In the genomic region with DNA sequence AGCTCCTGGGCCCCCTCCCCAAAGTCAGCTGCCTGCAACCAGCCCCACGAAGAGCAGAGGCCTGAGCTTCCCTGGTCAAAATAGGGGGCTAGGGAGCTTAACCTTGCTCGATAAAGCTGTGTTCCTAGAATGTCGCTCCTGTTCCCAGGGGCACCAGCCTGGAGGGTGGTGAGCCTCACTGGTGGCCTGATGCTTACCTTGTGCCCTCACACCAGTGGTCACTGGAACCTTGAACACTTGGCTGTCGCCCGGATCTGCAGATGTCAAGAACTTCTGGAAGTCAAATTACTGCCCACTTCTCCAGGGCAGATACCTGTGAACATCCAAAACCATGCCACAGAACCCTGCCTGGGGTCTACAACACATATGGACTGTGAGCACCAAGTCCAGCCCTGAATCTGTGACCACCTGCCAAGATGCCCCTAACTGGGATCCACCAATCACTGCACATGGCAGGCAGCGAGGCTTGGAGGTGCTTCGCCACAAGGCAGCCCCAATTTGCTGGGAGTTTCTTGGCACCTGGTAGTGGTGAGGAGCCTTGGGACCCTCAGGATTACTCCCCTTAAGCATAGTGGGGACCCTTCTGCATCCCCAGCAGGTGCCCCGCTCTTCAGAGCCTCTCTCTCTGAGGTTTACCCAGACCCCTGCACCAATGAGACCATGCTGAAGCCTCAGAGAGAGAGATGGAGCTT, we compare ENCODE assay signal across 15 cellular contexts. TPM values are rescaled to one million over a fixed set of nuclear protein-coding genes. Genes with fewer than 3 reads are reported as not detected.
"Had no signal": no experiment of that assay in that cellular context is flagged by ENCODE, and none has a peak within 500 bp of the region (broad histone marks: within the 10 kb centered on the region; RNA-seq: fewer than 3 reads in every experiment).

No MANE protein-coding gene starts in this region.

- H3K36me3 Mint-ChIP-seq: activated naive CD8-positive, alpha-beta T cell; brain; stimulated activated memory B cell treated with anti-CD40 and anti-IgM and Interleukin-4, amounts not matched to agents 10 μg/mL and 1 μg/mL and 100 μg/mL, for 72 hours had no signal

- H3K4me1 Mint-ChIP-seq: brain, nephron progenitor cell had no signal

- ATAC-seq: effector memory CD8-positive, alpha-beta T cell; stimulated activated memory B cell treated with anti-CD40 and anti-IgM and Interleukin-4, amounts not matched to agents 10 μg/mL and 1 μg/mL and 100 μg/mL, for 72 hours had no signal

- H3K27ac Mint-ChIP-seq: activated B cell treated with CpG ODN at 0.5 μM for 24 hours; activated CD4-positive, alpha-beta T cell treated with anti-CD3 and anti-CD28 coated beads, Interleukin-2, amount 10 ng/mL, durations not matched to agents 7 days and 5 days; activated naive CD8-positive, alpha-beta T cell; brain; dendritic cell treated with granulocyte-macrophage colony-stimulating factor and Interleukin-4, amounts not matched to agents 40 ng/mL and 50 ng/mL, for 4 days; effector memory CD8-positive, alpha-beta T cell; nephron progenitor cell; stimulated activated memory B cell treated with anti-CD40 and anti-IgM and Interleukin-4, amounts not matched to agents 10 μg/mL and 1 μg/mL and 100 μg/mL, for 72 hours had no signal

- DNase-seq: activated B cell treated with CpG ODN at 0.5 μM for 24 hours; activated CD4-positive, alpha-beta T cell treated with anti-CD3 and anti-CD28 coated beads, Interleukin-2, amount 10 ng/mL, durations not matched to agents 7 days and 5 days; effector memory CD8-positive, alpha-beta T cell; mesendoderm; nephron progenitor cell; T-helper 2 cell had no signal

- H3K4me3 Mint-ChIP-seq: activated B cell treated with CpG ODN at 0.5 μM for 24 hours; activated CD4-positive, alpha-beta T cell treated with anti-CD3 and anti-CD28 coated beads, Interleukin-2, amount 10 ng/mL, durations not matched to agents 7 days and 5 days; activated naive CD8-positive, alpha-beta T cell; brain; central memory CD8-positive, alpha-beta T cell; dendritic cell treated with granulocyte-macrophage colony-stimulating factor and Interleukin-4, amounts not matched to agents 40 ng/mL and 50 ng/mL, for 4 days; effector memory CD8-positive, alpha-beta T cell; nephron progenitor cell; stimulated activated memory B cell treated with anti-CD40 and anti-IgM and Interleukin-4, amounts not matched to agents 10 μg/mL and 1 μg/mL and 100 μg/mL, for 72 hours had no signal

- H3K27ac ChIP-seq: epithelial cell of prostate had no signal

- H3K9me3 Mint-ChIP-seq: activated B cell treated with CpG ODN at 0.5 μM for 24 hours; activated CD4-positive, alpha-beta T cell treated with anti-CD3 and anti-CD28 coated beads, Interleukin-2, amount 10 ng/mL, durations not matched to agents 7 days and 5 days; central memory CD8-positive, alpha-beta T cell; dendritic cell treated with granulocyte-macrophage colony-stimulating factor and Interleukin-4, amounts not matched to agents 40 ng/mL and 50 ng/mL, for 4 days; effector memory CD8-positive, alpha-beta T cell; stimulated activated memory B cell treated with anti-CD40 and anti-IgM and Interleukin-4, amounts not matched to agents 10 μg/mL and 1 μg/mL and 100 μg/mL, for 72 hours had no signal

RNA-seq across cellular contexts. Expression of gene CEACAM5, which starts 4.7 kb away (rescaled TPM):
- total RNA-seq: activated B cell treated with CpG ODN at 0.5 μM for 24 hours; activated CD4-positive, alpha-beta T cell treated with anti-CD3 and anti-CD28 coated beads, Interleukin-2, amount 10 ng/mL, durations not matched to agents 7 days and 5 days; frontal cortex; omental fat pad; pulmonary artery endothelial cell had no signal

RNA-seq across cellular contexts. Expression of gene CEACAM7, which starts 15.7 kb away (rescaled TPM):
- total RNA-seq: activated B cell treated with CpG ODN at 0.5 μM for 24 hours; activated CD4-positive, alpha-beta T cell treated with anti-CD3 and anti-CD28 coated beads, Interleukin-2, amount 10 ng/mL, durations not matched to agents 7 days and 5 days; frontal cortex; omental fat pad; pulmonary artery endothelial cell had no signal

RNA-seq across cellular contexts. Expression of gene CEACAM6, which starts 51.6 kb away (rescaled TPM):
- total RNA-seq: activated B cell treated with CpG ODN at 0.5 μM for 24 hours; activated CD4-positive, alpha-beta T cell treated with anti-CD3 and anti-CD28 coated beads, Interleukin-2, amount 10 ng/mL, durations not matched to agents 7 days and 5 days; frontal cortex; pulmonary artery endothelial cell had no signal
